Comparison of ENCODE assay signal across 18 cellular contexts in the genomic region with DNA sequence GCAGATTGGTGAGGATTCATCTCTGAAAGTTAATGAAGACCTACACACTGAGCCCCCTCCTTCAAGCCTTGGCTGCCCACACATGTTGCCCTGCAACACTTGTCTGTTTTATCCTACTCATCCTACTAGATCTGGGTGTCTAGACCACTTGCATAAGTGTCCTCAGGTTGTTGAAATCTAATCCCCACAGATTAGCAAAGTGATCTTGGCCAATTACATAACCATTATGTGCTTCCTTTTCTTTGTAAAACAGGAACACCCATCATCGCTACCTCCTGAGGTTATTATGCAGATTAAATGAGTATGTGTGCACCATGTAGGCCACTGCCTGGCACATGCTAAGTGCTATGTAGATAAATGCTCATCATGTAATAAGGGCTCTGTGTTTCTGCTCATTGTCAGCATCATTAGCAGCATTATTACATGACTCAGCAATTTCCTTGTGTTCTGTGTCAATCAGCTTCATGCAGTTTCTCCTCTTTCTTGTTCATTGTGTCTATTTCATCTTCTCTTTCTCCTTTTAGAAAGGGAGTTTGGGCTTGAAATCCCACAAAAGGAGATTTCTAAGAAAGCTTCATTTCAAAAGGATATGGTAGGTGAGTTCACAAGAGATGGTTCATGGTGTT. TPM values are rescaled to one million over a fixed set of nuclear protein-coding genes. Genes with fewer than 3 reads are reported as not detected.
"Had no signal": no experiment of that assay in that cellular context is flagged by ENCODE, and none has a peak within 500 bp of the region (broad histone marks: within the 10 kb centered on the region; RNA-seq: fewer than 3 reads in every experiment).

No MANE protein-coding gene starts in this region.

- H3K27me3 Mint-ChIP-seq: activated CD8-positive, alpha-beta memory T cell treated with anti-CD3 and anti-CD28 coated beads, Interleukin-2, amount 10 ng/mL, durations not matched to agents 7 days and 5 days; activated naive CD8-positive, alpha-beta T cell treated with anti-CD3 and anti-CD28 coated beads for 36 hours had no signal

- FAIRE-seq: pancreas had no signal

- H3K4me1 Mint-ChIP-seq: activated CD8-positive, alpha-beta memory T cell treated with anti-CD3 and anti-CD28 coated beads, Interleukin-2, amount 10 ng/mL, durations not matched to agents 7 days and 5 days; activated naive CD8-positive, alpha-beta T cell treated with anti-CD3 and anti-CD28 coated beads for 36 hours had no signal

- H3K4me1 ChIP-seq: breast epithelium, pancreas, stomach, thyroid gland had no signal

- ATAC-seq: activated CD4-positive, CD25-positive, alpha-beta regulatory T cell treated with anti-CD3 and anti-CD28 coated beads, Interleukin-2, amount 50 U/mL, for 24 hours; activated CD8-positive, alpha-beta memory T cell treated with anti-CD3 and anti-CD28 coated beads, Interleukin-2, amount 10 ng/mL, durations not matched to agents 7 days and 5 days; activated T-cell treated with anti-CD3 and anti-CD28 coated beads, Interleukin-2, amount 50 U/mL, for 4 hours; esophagus mucosa; left ventricle myocardium superior; pancreas had no signal

- H3K27ac ChIP-seq: breast epithelium, pancreas, stomach, thyroid gland had no signal

- H3K27me3 ChIP-seq: breast epithelium, dorsolateral prefrontal cortex, pancreas, stomach, thyroid gland had no signal

- H3K9me3 ChIP-seq: thyroid gland had no signal

- DNase-seq: activated CD8-positive, alpha-beta memory T cell treated with anti-CD3 and anti-CD28 coated beads, Interleukin-2, amount 10 ng/mL, durations not matched to agents 7 days and 5 days; activated gamma-delta T cell treated with Interleukin-2 at 50 U/mL for 16 hours; activated naive CD8-positive, alpha-beta T cell treated with anti-CD3 and anti-CD28 coated beads for 36 hours; activated T-cell treated with anti-CD3 and anti-CD28 coated beads, Interleukin-2, amount 50 U/mL, for 4 hours; dorsolateral prefrontal cortex; hippocampal formation; left ventricle myocardium superior; pancreas; stimulated activated CD4-positive, alpha-beta T cell treated with anti-CD3 and anti-CD28 coated beads, Interleukin-4, amount 100 ng/mL, for 4 hours; stomach; thyroid gland had no signal

- H3K36me3 ChIP-seq: breast epithelium had no signal

- H3K4me3 Mint-ChIP-seq: activated CD8-positive, alpha-beta memory T cell treated with anti-CD3 and anti-CD28 coated beads, Interleukin-2, amount 10 ng/mL, durations not matched to agents 7 days and 5 days; activated naive CD8-positive, alpha-beta T cell treated with anti-CD3 and anti-CD28 coated beads for 36 hours; activated T-cell treated with anti-CD3 and anti-CD28 coated beads, Interleukin-2, amount 50 U/mL, for 4 hours had no signal

- H3K27ac Mint-ChIP-seq: activated CD8-positive, alpha-beta memory T cell treated with anti-CD3 and anti-CD28 coated beads, Interleukin-2, amount 10 ng/mL, durations not matched to agents 7 days and 5 days; activated naive CD8-positive, alpha-beta T cell treated with anti-CD3 and anti-CD28 coated beads for 36 hours had no signal

- H3K4me3 ChIP-seq: breast epithelium, dorsolateral prefrontal cortex, pancreas, stomach, thyroid gland had no signal

RNA-seq across cellular contexts. Expression of a gene that starts 44.0 kb away (rescaled TPM):
- total RNA-seq: activated CD8-positive, alpha-beta memory T cell treated with anti-CD3 and anti-CD28 coated beads, Interleukin-2, amount 10 ng/mL, durations not matched to agents 7 days and 5 days; activated naive CD8-positive, alpha-beta T cell treated with anti-CD3 and anti-CD28 coated beads for 36 hours; esophagus mucosa; kidney epithelial cell; renal cortical epithelial cell had no signal
- polyA plus RNA-seq: neural cell had no signal

RNA-seq across cellular contexts. Expression of a gene that starts 54.7 kb away (rescaled TPM):
- total RNA-seq: activated CD8-positive, alpha-beta memory T cell treated with anti-CD3 and anti-CD28 coated beads, Interleukin-2, amount 10 ng/mL, durations not matched to agents 7 days and 5 days; activated naive CD8-positive, alpha-beta T cell treated with anti-CD3 and anti-CD28 coated beads for 36 hours; glomerular endothelial cell; kidney epithelial cell; renal cortical epithelial cell; thyroid gland had no signal
- polyA plus RNA-seq: neural cell had no signal
